ENCODE assay signal across 15 cellular contexts in genomic region chr2:220240640-220241039, GRCh38.
A peak's percentile ranks its signal among the peaks of the same experiment; 100 is the strongest.
DNase-seq lines count a peak whose midpoint lies in the region.
"Had no signal": no experiment of that assay in that cellular context is flagged by ENCODE, and none has a peak within 500 bp of the region (broad histone marks: within the 10 kb centered on the region; RNA-seq: fewer than 3 reads in every experiment).

No MANE protein-coding gene starts in this region.

- DNase-seq in DMS79 (lab: John Stamatoyannopoulos, UW): peak; percentile 43
- DNase-seq in DMS79 treated with DMSO at 0.1 percent for 48 hours (lab: John Stamatoyannopoulos, UW): peak; percentile 73
- peak; percentile 14 for DNase-seq in NCI-H1092 treated with DMSO at 0.1 percent for 48 hours (lab: John Stamatoyannopoulos, UW)
- peak; percentile 9 for DNase-seq in medulla oblongata (ENCODE audit: extremely low spot score)
- DNase-seq in NCI-H82 (lab: John Stamatoyannopoulos, UW): no peak
- no peak for DNase-seq in putamen (ENCODE audit: low spot score)
- DNase-seq in UCSD-AML1 (lab: John Stamatoyannopoulos, UW; ENCODE audit: unreplicated experiment): no peak
- DNase-seq: ACHN; BE2C; C1 segment of cervical spinal cord; CD4-positive, alpha-beta T cell; DMS153; DND-41; EL; HCEC 1CT had no signal

Comparison
In these comparisons a context has a peak if more than half of its experiments do, and no peak if none do; other contexts are left out.
1. DNase-seq: peak in DMS79 (single experiment), DMS79 treated with DMSO at 0.1 percent for 48 hours (single experiment), NCI-H1092 treated with DMSO at 0.1 percent for 48 hours (single experiment) and medulla oblongata (single experiment); none in NCI-H82 (single experiment), putamen (single experiment) and UCSD-AML1 (single experiment).